Comparison of ENCODE assay signal across 23 cellular contexts in the genomic region with DNA sequence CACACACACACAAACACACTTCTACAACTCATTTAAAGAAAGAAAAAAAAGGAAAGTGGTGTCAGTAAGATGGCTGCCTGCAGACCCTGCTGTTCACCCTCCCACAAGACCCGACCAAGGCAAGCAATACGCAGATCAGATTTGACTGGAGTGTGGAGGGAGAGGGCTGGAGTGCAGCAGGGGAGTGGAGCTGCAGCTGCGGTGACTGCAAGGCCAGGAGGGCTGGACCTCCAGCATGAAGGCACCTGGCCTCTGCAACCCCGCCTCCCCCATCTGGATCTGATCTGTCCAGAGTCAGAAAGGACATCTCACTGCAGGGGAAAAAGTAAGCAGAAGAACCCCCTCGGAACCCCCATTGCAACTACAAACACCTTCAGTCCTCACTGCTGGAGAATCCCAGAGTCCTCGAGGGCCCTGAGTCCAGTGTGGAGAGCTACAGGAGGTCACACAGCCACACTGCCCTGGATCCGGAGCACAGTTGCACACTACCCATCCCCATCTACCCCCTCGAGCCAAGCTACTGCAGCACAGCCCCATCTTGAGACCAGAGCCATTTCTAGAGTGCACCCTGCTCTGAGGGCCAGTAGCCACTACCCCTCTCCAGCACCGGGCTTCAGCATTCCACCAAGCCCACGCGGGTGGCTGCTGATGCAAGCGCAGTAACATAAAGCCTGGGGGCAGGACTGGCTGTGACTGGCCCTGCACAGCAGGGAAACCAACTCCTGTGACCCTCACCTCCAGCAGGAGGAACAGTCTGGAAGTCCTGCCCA.
"Had no signal": no experiment of that assay in that cellular context is flagged by ENCODE, and none has a peak within 500 bp of the region (broad histone marks: within the 10 kb centered on the region; RNA-seq: fewer than 3 reads in every experiment).

No MANE protein-coding gene starts in this region.

- DNase-seq: activated CD4-positive, alpha-beta memory T cell treated with anti-CD3 and anti-CD28 coated beads, Interleukin-2, amount 10 ng/mL, durations not matched to agents 7 days and 5 days; activated CD4-positive, alpha-beta T cell treated with anti-CD3 and anti-CD28 coated beads for 48 hours; activated effector memory CD4-positive, alpha-beta T cell treated with anti-CD3 and anti-CD28 coated beads, Interleukin-2, amount 50 U/mL, for 16 hours; activated naive CD4-positive, alpha-beta T cell treated with anti-CD3 and anti-CD28 coated beads, Interleukin-2, amount 10 ng/mL, durations not matched to agents 7 days and 5 days; amygdala; effector CD4-positive, alpha-beta T cell; erythroblast; foreskin keratinocyte; immature natural killer cell; kidney glomerular epithelial cell; left lung; naive thymus-derived CD8-positive, alpha-beta T cell; stimulated activated CD4-positive, alpha-beta T cell treated with anti-CD3 and anti-CD28 coated beads, Interleukin-4, amount 100 ng/mL, for 4 hours; stomach; T-helper 17 cell had no signal

- H3K27me3 ChIP-seq: cardiac muscle cell, foreskin keratinocyte, neural progenitor cell, suprapubic skin, tibial nerve, vagina had no signal

- H3K4me3 Mint-ChIP-seq: activated CD4-positive, alpha-beta memory T cell treated with anti-CD3 and anti-CD28 coated beads, Interleukin-2, amount 10 ng/mL, durations not matched to agents 7 days and 5 days; activated naive CD4-positive, alpha-beta T cell treated with anti-CD3 and anti-CD28 coated beads, Interleukin-2, amount 10 ng/mL, durations not matched to agents 7 days and 5 days; dendritic cell treated with granulocyte-macrophage colony-stimulating factor and Interleukin-4, amounts not matched to agents 40 ng/mL and 50 ng/mL, for 4 days; immature natural killer cell; mesothelial cell of epicardium; naive thymus-derived CD8-positive, alpha-beta T cell; neural progenitor cell; T-helper 17 cell had no signal

- H3K27ac Mint-ChIP-seq: activated CD4-positive, alpha-beta memory T cell treated with anti-CD3 and anti-CD28 coated beads, Interleukin-2, amount 10 ng/mL, durations not matched to agents 7 days and 5 days; activated naive CD4-positive, alpha-beta T cell treated with anti-CD3 and anti-CD28 coated beads, Interleukin-2, amount 10 ng/mL, durations not matched to agents 7 days and 5 days; dendritic cell treated with granulocyte-macrophage colony-stimulating factor and Interleukin-4, amounts not matched to agents 40 ng/mL and 50 ng/mL, for 4 days; immature natural killer cell; mesothelial cell of epicardium; naive thymus-derived CD8-positive, alpha-beta T cell; neural progenitor cell; T-helper 17 cell had no signal

- H3K4me1 ChIP-seq: foreskin keratinocyte, left lung, neural progenitor cell, stomach, suprapubic skin, tibial nerve, vagina had no signal

- H3K9me3 ChIP-seq: vagina had no signal

- H3K27ac ChIP-seq: cardiac muscle cell, foreskin keratinocyte, left lung, neural progenitor cell, stomach, suprapubic skin, tibial nerve, vagina had no signal

- ATAC-seq: foreskin keratinocyte; left lung; naive thymus-derived CD8-positive, alpha-beta T cell; T-helper 17 cell had no signal

- H3K27me3 Mint-ChIP-seq: dendritic cell treated with granulocyte-macrophage colony-stimulating factor and Interleukin-4, amounts not matched to agents 40 ng/mL and 50 ng/mL, for 4 days had no signal

- H3K4me1 Mint-ChIP-seq: activated CD4-positive, alpha-beta memory T cell treated with anti-CD3 and anti-CD28 coated beads, Interleukin-2, amount 10 ng/mL, durations not matched to agents 7 days and 5 days; activated naive CD4-positive, alpha-beta T cell treated with anti-CD3 and anti-CD28 coated beads, Interleukin-2, amount 10 ng/mL, durations not matched to agents 7 days and 5 days; immature natural killer cell; mesothelial cell of epicardium; T-helper 17 cell had no signal

- H2AFZ ChIP-seq: neural progenitor cell had no signal

- H3K4me3 ChIP-seq: cardiac muscle cell, left lung, lung, neural progenitor cell, stomach, suprapubic skin, tibial nerve, vagina had no signal

- H3K9ac ChIP-seq: neural progenitor cell had no signal

- H3K4me2 ChIP-seq: neural progenitor cell had no signal

- H3K36me3 Mint-ChIP-seq: neural progenitor cell had no signal
